ENCODE assay signal across 17 cellular contexts in genomic region chr1:55679971-55680370, GRCh38.
DNase-seq lines count a peak whose midpoint lies in the region; TF ChIP-seq lines count a peak whose summit lies in the region.
"Had no signal": no experiment of that assay in that cellular context is flagged by ENCODE, and none has a peak within 500 bp of the region (broad histone marks: within the 10 kb centered on the region; RNA-seq: fewer than 3 reads in every experiment).

No MANE protein-coding gene starts in this region.

- H3K27me3 ChIP-seq in KMS-11 (ENCODE audit: insufficient read depth, low read depth): no peaks in the 10 kb centered on the region
- H3K27me3 ChIP-seq in thyroid gland: no peaks in the 10 kb centered on the region

- no peak overlapping the region for H3K9ac ChIP-seq in KMS-11

- peak overlapping the region; percentile 37; the same call in 1 of the 2 replicates for H3K4me2 ChIP-seq in KMS-11

- H3K36me3 Mint-ChIP-seq in osteocyte (ENCODE audit: unreplicated experiment): peaks cover 5% of the 10 kb centered on the region
- H3K36me3 Mint-ChIP-seq in immature natural killer cell: no peaks in the 10 kb centered on the region

- H4K20me1 ChIP-seq in KMS-11 (ENCODE audit: insufficient read depth): no peaks in the 10 kb centered on the region

- no peak for TF ChIP-seq POLR2A in thyroid gland (IDR thresholded peaks at IDR 0.05)

- H3K9me3 Mint-ChIP-seq in osteocyte (ENCODE audit: unreplicated experiment): peaks cover 8% of the 10 kb centered on the region
- peaks cover 0 to 3% (median 0%) of the 10 kb centered on the region in 6 donors for H3K9me3 Mint-ChIP-seq in immature natural killer cell
- H3K9me3 Mint-ChIP-seq: CD4-positive, alpha-beta T cell had no signal

- no peak overlapping the region for H2AFZ ChIP-seq in KMS-11 (ENCODE audit: low read depth)

- no peak overlapping the region for H3K4me3 ChIP-seq in KMS-11 (IDR thresholded peaks at IDR 0.05; ENCODE audit: insufficient read depth, low read depth, low read length)
- H3K4me3 ChIP-seq in thyroid gland (replicated peaks in 1 of 3): no peak overlapping the region
- H3K4me3 ChIP-seq: SJCRH30 had no signal

- H3K79me2 ChIP-seq in KMS-11 (ENCODE audit: insufficient read depth, low read depth): no peaks in the 10 kb centered on the region

- H3K27me3 Mint-ChIP-seq in osteocyte (ENCODE audit: unreplicated experiment) (no peaks in the 10 kb centered on the region), immature natural killer cell (ENCODE audit: low read depth in 3 of 3) (peaks cover 0 to 9% (median 5%) of the 10 kb centered on the region in 3 donors)

- H3K4me1 ChIP-seq in KMS-11 (ENCODE audit: low read depth, poor library complexity, severe bottlenecking) (peaks cover 26% of the 10 kb centered on the region), thyroid gland (peaks cover 15 to 16% of the 10 kb centered on the region in 2 donors)
- H3K4me1 ChIP-seq: SJCRH30 had no signal

- H3K27ac Mint-ChIP-seq in osteocyte (ENCODE audit: unreplicated experiment) (peak overlapping the region; percentile 23), immature natural killer cell (no peak overlapping the region)
- H3K27ac Mint-ChIP-seq: CD4-positive, alpha-beta T cell had no signal

- H3K36me3 ChIP-seq in KMS-11 (ENCODE audit: insufficient read depth) (no peaks in the 10 kb centered on the region), thyroid gland (no peaks in the 10 kb centered on the region)
- H3K36me3 ChIP-seq: SJCRH30 had no signal

- no peak for TF ChIP-seq CTCF in KMS-11 (conservative IDR thresholded peaks at IDR 0.05; ENCODE audit: low read depth, low read length)
- TF ChIP-seq CTCF in osteocyte (IDR thresholded peaks at IDR 0.05): no peak
- TF ChIP-seq CTCF in thyroid gland (IDR thresholded peaks at IDR 0.05): no peak

- intact Hi-C loops in thyroid gland (cut with DNase I): no loop called here

- DNase-seq in EH (ENCODE audit: low read depth): peak; percentile 95
- DNase-seq in dedifferentiated amniotic fluid mesenchymal stem cell (ENCODE audit: extremely low spot score): peak; percentile 57
- no peak for DNase-seq in osteocyte (ENCODE audit: extremely low spot score, unreplicated experiment)
- DNase-seq in nucleus accumbens (lab: John Stamatoyannopoulos, UW): no peak
- DNase-seq in thyroid gland: no peak
- no peak for DNase-seq in NCI-H1694 (lab: John Stamatoyannopoulos, UW)
- no peak for DNase-seq in immature natural killer cell
- DNase-seq: Calu3; CD4-positive, alpha-beta T cell; DMS79; MV-4-11; NCI-H1417 treated with DMSO at 0.1 percent for 48 hours; NCI-H2081; NCI-H524; SJCRH30 had no signal

- peaks cover 23% of the 10 kb centered on the region for H3K4me1 Mint-ChIP-seq in osteocyte (ENCODE audit: unreplicated experiment)
- H3K4me1 Mint-ChIP-seq in immature natural killer cell: no peaks in the 10 kb centered on the region

- H3K9me3 ChIP-seq in thyroid gland: no peaks in the 10 kb centered on the region
- H3K9me3 ChIP-seq: SJCRH30 had no signal

- H3K27ac ChIP-seq in KMS-11 (no peak overlapping the region), thyroid gland (no peak overlapping the region)
- H3K27ac ChIP-seq: RWPE1, SJCRH30 had no signal

- H3K4me3 Mint-ChIP-seq in osteocyte (ENCODE audit: unreplicated experiment) (no peak overlapping the region), immature natural killer cell (no peak overlapping the region)
- H3K4me3 Mint-ChIP-seq: CD4-positive, alpha-beta T cell had no signal

Comparison
In these comparisons a context has a peak if more than half of its experiments do, and no peak if none do; other contexts are left out.
1. DNase-seq: peak in EH (single experiment) and dedifferentiated amniotic fluid mesenchymal stem cell (single experiment); none in osteocyte (single experiment), nucleus accumbens (0 of 56), thyroid gland (0 of 2), NCI-H1694 (single experiment) and immature natural killer cell (0 of 3).